Comparison of ENCODE assay signal across 26 cellular contexts in the genomic region with DNA sequence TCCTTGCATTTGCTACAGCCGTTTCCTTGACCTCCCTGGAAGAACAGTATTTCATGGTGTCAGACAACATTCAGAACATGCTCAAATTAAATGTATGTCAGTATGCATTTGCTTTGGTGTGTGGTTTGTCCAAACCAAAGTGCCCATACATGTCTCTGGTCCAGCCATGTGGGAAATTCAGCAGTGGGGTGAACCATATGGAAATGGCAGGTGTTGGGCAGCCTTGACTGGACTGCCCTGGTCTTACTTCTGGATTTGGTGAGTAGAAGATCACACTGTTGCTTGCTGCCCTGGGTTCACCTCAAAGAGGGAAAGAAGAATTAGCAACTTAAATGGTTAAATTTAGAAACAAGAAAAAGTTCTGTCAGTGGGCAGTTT.
DNase-seq lines count a peak whose midpoint lies in the region; ATAC-seq, FAIRE-seq and TF ChIP-seq lines count a peak whose summit lies in the region.
"Had no signal": no experiment of that assay in that cellular context is flagged by ENCODE, and none has a peak within 500 bp of the region (broad histone marks: within the 10 kb centered on the region; RNA-seq: fewer than 3 reads in every experiment).

No MANE protein-coding gene starts in this region.

- no peak for TF ChIP-seq EP300 in K562 (IDR thresholded peaks at IDR 0.05; ENCODE audit: low read length)

- H3K79me2 ChIP-seq in K562 (ENCODE audit: control insufficient read depth, insufficient read depth, low read length), result no peaks in the 10 kb centered on the region

- ATAC-seq in K562, result no peak; the same call in 2 of the 3 replicates
- ATAC-seq in GM19328 (IDR thresholded peaks at IDR 0.05; ENCODE audit: unreplicated experiment), result no peak
- ATAC-seq: heart right ventricle, Right ventricle myocardium inferior had no signal

- H3K9me3 ChIP-seq in K562 (replicated peaks; ENCODE audit: control insufficient read depth, insufficient read depth, low read depth, low read length), result no peaks in the 10 kb centered on the region
- H3K9me3 ChIP-seq in CD4-positive, alpha-beta memory T cell (ENCODE audit: control insufficient read depth in 1 of 2, low read length in 2 of 2), result no peaks in the 10 kb centered on the region
- H3K9me3 ChIP-seq: transverse colon had no signal

- no peaks in the 10 kb centered on the region for H4K20me1 ChIP-seq in K562 (replicated peaks; ENCODE audit: control insufficient read depth, insufficient read depth, low read length)

- BruUV-seq in K562 (replicated peaks; lab: Mats Ljungman, UMichigan), result no TSS peak

- H3K4me1 Mint-ChIP-seq in activated CD4-positive, alpha-beta memory T cell treated with anti-CD3 and anti-CD28 coated beads, Interleukin-2, amount 10 ng/mL, durations not matched to agents 7 days and 5 days, result peaks cover 24% of the 10 kb centered on the region
- H3K4me1 Mint-ChIP-seq in activated CD4-positive, alpha-beta memory T cell treated with anti-CD3 and anti-CD28 coated beads for 36 hours (ENCODE audit: low read depth), result peaks cover 10% of the 10 kb centered on the region
- peaks cover 7% of the 10 kb centered on the region for H3K4me1 Mint-ChIP-seq in type B pancreatic cell (ENCODE audit: unreplicated experiment)
- H3K4me1 Mint-ChIP-seq in CD4-positive, alpha-beta memory T cell, result peaks cover 8 to 9% (median 8%) of the 10 kb centered on the region in 4 donors

- H3K36me3 ChIP-seq in K562 (ENCODE audit: control insufficient read depth, insufficient read depth, low read length), result peaks cover 27% of the 10 kb centered on the region
- H3K36me3 ChIP-seq in CD4-positive, alpha-beta memory T cell (ENCODE audit: insufficient read depth, low read length), result peaks cover 8% of the 10 kb centered on the region
- H3K36me3 ChIP-seq: transverse colon had no signal

- H3K9me1 ChIP-seq in K562 (ENCODE audit: control insufficient read depth, insufficient read depth, low read length), result no peaks in the 10 kb centered on the region

- no peak for TF ChIP-seq POLR2A in K562 (conservative IDR thresholded peaks at IDR 0.05)

- in situ Hi-C loops in K562 (cut with MboI), result no loop called here

- no peak overlapping the region for H2AFZ ChIP-seq in K562 (ENCODE audit: low read depth, low read length)

- H3K4me3 Mint-ChIP-seq in activated CD4-positive, alpha-beta memory T cell treated with anti-CD3 and anti-CD28 coated beads, Interleukin-2, amount 10 ng/mL, durations not matched to agents 7 days and 5 days, result no peak overlapping the region
- no peak overlapping the region for H3K4me3 Mint-ChIP-seq in activated CD4-positive, alpha-beta memory T cell treated with anti-CD3 and anti-CD28 coated beads for 36 hours
- H3K4me3 Mint-ChIP-seq in type B pancreatic cell, result no peak overlapping the region
- H3K4me3 Mint-ChIP-seq in CD4-positive, alpha-beta memory T cell, result no peak overlapping the region

- peaks cover 34% of the 10 kb centered on the region for H3K36me3 Mint-ChIP-seq in activated CD4-positive, alpha-beta memory T cell treated with anti-CD3 and anti-CD28 coated beads, Interleukin-2, amount 10 ng/mL, durations not matched to agents 7 days and 5 days (ENCODE audit: low read depth)
- H3K36me3 Mint-ChIP-seq in activated CD4-positive, alpha-beta memory T cell treated with anti-CD3 and anti-CD28 coated beads for 36 hours, result peaks cover 19% of the 10 kb centered on the region
- H3K36me3 Mint-ChIP-seq in type B pancreatic cell, result peaks cover 9% of the 10 kb centered on the region
- H3K36me3 Mint-ChIP-seq in CD4-positive, alpha-beta memory T cell, result peaks cover 10 to 23% of the 10 kb centered on the region in 2 donors

- H3K9me3 Mint-ChIP-seq in activated CD4-positive, alpha-beta memory T cell treated with anti-CD3 and anti-CD28 coated beads, Interleukin-2, amount 10 ng/mL, durations not matched to agents 7 days and 5 days, result no peaks in the 10 kb centered on the region
- H3K9me3 Mint-ChIP-seq in activated CD4-positive, alpha-beta memory T cell treated with anti-CD3 and anti-CD28 coated beads for 36 hours, result peaks cover 1% of the 10 kb centered on the region
- no peaks in the 10 kb centered on the region for H3K9me3 Mint-ChIP-seq in type B pancreatic cell
- peaks cover 0 to 2% (median 0%) of the 10 kb centered on the region in 8 donors for H3K9me3 Mint-ChIP-seq in CD4-positive, alpha-beta memory T cell
- H3K9me3 Mint-ChIP-seq: activated B cell treated with CpG ODN at 0.5 μM for 24 hours had no signal

- H3K4me1 ChIP-seq in K562 (replicated peaks in 1 of 2; ENCODE audit: control insufficient read depth in 2 of 2, insufficient read depth in 2 of 2, low read length in 2 of 2), result peaks cover 4 to 11% of the 10 kb centered on the region in 2 experiments; a peak in 4 of 5 replicates
- H3K4me1 ChIP-seq in CD4-positive, alpha-beta memory T cell (ENCODE audit: insufficient read depth, low read length), result peaks cover 4% of the 10 kb centered on the region
- H3K4me1 ChIP-seq: transverse colon had no signal

- peak overlapping the region; percentile 52 for H3K27ac Mint-ChIP-seq in activated CD4-positive, alpha-beta memory T cell treated with anti-CD3 and anti-CD28 coated beads, Interleukin-2, amount 10 ng/mL, durations not matched to agents 7 days and 5 days
- H3K27ac Mint-ChIP-seq in activated CD4-positive, alpha-beta memory T cell treated with anti-CD3 and anti-CD28 coated beads for 36 hours, result no peak overlapping the region
- H3K27ac Mint-ChIP-seq in type B pancreatic cell, result peak overlapping the region; percentile 82
- no peak overlapping the region for H3K27ac Mint-ChIP-seq in CD4-positive, alpha-beta memory T cell

- TF ChIP-seq CTCF in K562 (IDR thresholded peaks at IDR 0.05 in 2 of 3, conservative IDR thresholded peaks at IDR 0.05 in 1 of 3; ENCODE audit: insufficient read depth in 2 of 3, low read depth in 1 of 3, low read length in 3 of 3) (no peak), type B pancreatic cell (conservative IDR thresholded peaks at IDR 0.05) (no peak)

- H3K27me3 ChIP-seq in K562 (ENCODE audit: control insufficient read depth in 2 of 2, insufficient read depth in 2 of 2, low read length in 2 of 2), result no peaks in the 10 kb centered on the region
- no peaks in the 10 kb centered on the region for H3K27me3 ChIP-seq in CD4-positive, alpha-beta memory T cell (ENCODE audit: insufficient read depth, low read length)
- H3K27me3 ChIP-seq: heart right ventricle, transverse colon had no signal

- H3K4me2 ChIP-seq in K562 (ENCODE audit: insufficient read depth, low read length), result no peak overlapping the region
- H3K4me2 ChIP-seq: KMS-11 had no signal

- no peak for DNase-seq in activated CD4-positive, alpha-beta memory T cell treated with anti-CD3 and anti-CD28 coated beads, Interleukin-2, amount 10 ng/mL, durations not matched to agents 7 days and 5 days
- no peak for DNase-seq in activated CD4-positive, alpha-beta memory T cell treated with anti-CD3 and anti-CD28 coated beads for 36 hours
- DNase-seq in NCI-H82 (lab: John Stamatoyannopoulos, UW) (peak; percentile 90), K562 (ENCODE audit: extremely low read depth in 1 of 4, low spot score in 3 of 4) (no peak), type B pancreatic cell (ENCODE audit: extremely low spot score, unreplicated experiment) (no peak), RKO (ENCODE audit: low spot score) (no peak)
- no peak for DNase-seq in CD4-positive, alpha-beta memory T cell
- DNase-seq: activated B cell treated with CpG ODN at 0.5 μM for 24 hours; activated gamma-delta T cell; amniotic stem cell; CD8-positive, alpha-beta memory T cell; DMS153; effector CD8-positive, alpha-beta T cell; heart right ventricle; left colon; NCI-H1436 treated with DMSO at 0.1 percent for 48 hours; NCI-H2171; NCI-H526 treated with DMSO at 0.1 percent for 48 hours; occipital lobe; T-helper 9 cell; transverse colon had no signal

- 44% methylated on average over 1 of the region's 1 CpG for WGBS in K562 (ENCODE audit: insufficient coverage, low coverage, missing lambda C conversion rate)

- H3K9ac ChIP-seq in K562 (ENCODE audit: insufficient read depth in 1 of 2, low read depth in 2 of 2, low read length in 2 of 2), result no peak overlapping the region
- H3K9ac ChIP-seq: KMS-11 had no signal

- intact Hi-C loops in activated CD4-positive, alpha-beta memory T cell treated with anti-CD3 and anti-CD28 coated beads for 36 hours (cut with micrococcal nuclease), result no loop called here
- intact Hi-C loops in K562 (cut with micrococcal nuclease), result no loop called here
- intact Hi-C loops in CD4-positive, alpha-beta memory T cell (cut with micrococcal nuclease), result no loop called here

- H3K27ac ChIP-seq in K562 (ENCODE audit: extremely low read depth, low read depth, low read length), result no peak overlapping the region
- no peak overlapping the region for H3K27ac ChIP-seq in CD4-positive, alpha-beta memory T cell (ENCODE audit: low read depth, low read length)
- H3K27ac ChIP-seq: 22Rv1, heart right ventricle, KMS-11, transverse colon had no signal

- no peak for FAIRE-seq in K562 (lab: Jason Lieb, UNC)
- FAIRE-seq: colon had no signal

- CTCF ChIA-PET in activated CD4-positive, alpha-beta memory T cell treated with anti-CD3 and anti-CD28 coated beads, Interleukin-2, amount 10 ng/mL, durations not matched to agents 7 days and 5 days (lab: Charles Lee), result interaction anchor here (1.2 to 1.5 kb wide), 3 partner anchors 22 to 280 kb away, joined by 3 read pairs; no protein-coding TSS in a partner anchor
- CTCF ChIA-PET in activated CD4-positive, alpha-beta memory T cell treated with anti-CD3 and anti-CD28 coated beads for 36 hours (lab: Charles Lee), result no interaction called here
- CTCF ChIA-PET in K562 (lab: Yijun Ruan, JAX; ENCODE audit: low intra/inter-chr PET ratio), result no interaction called here
- CTCF ChIA-PET in CD4-positive, alpha-beta memory T cell (lab: Charles Lee; ENCODE audit: partially characterized antibody), result interaction anchor here (0.9 kb wide), 1 partner anchor 152 kb away, joined by 3 read pairs; no protein-coding TSS in a partner anchor

- POLR2A ChIA-PET in activated CD4-positive, alpha-beta memory T cell treated with anti-CD3 and anti-CD28 coated beads, Interleukin-2, amount 10 ng/mL, durations not matched to agents 7 days and 5 days (lab: Charles Lee), result interaction anchor here (1.0 to 1.4 kb wide), 3 partner anchors 12 to 27 kb away, joined by 3 to 5 read pairs (median 3); no protein-coding TSS in a partner anchor
- POLR2A ChIA-PET in activated CD4-positive, alpha-beta memory T cell treated with anti-CD3 and anti-CD28 coated beads for 36 hours (lab: Charles Lee), result no interaction called here
- POLR2A ChIA-PET in K562 (lab: Yijun Ruan, JAX), result interaction anchor here (1.0 kb wide), 1 partner anchor 85 kb away, joined by 3 read pairs; the partner anchor contains the start of gene MSH2
- POLR2A ChIA-PET in CD4-positive, alpha-beta memory T cell (lab: Charles Lee; ENCODE audit: partially characterized antibody), result no interaction called here

- TF ChIP-seq RAD21 in K562 (CRISPR knock-in tag; conservative IDR thresholded peaks at IDR 0.05 in 1 of 2, IDR thresholded peaks at IDR 0.05 in 1 of 2), result no peak

- H3K27me3 Mint-ChIP-seq in activated CD4-positive, alpha-beta memory T cell treated with anti-CD3 and anti-CD28 coated beads, Interleukin-2, amount 10 ng/mL, durations not matched to agents 7 days and 5 days, result no peaks in the 10 kb centered on the region
- no peaks in the 10 kb centered on the region for H3K27me3 Mint-ChIP-seq in activated CD4-positive, alpha-beta memory T cell treated with anti-CD3 and anti-CD28 coated beads for 36 hours
- H3K27me3 Mint-ChIP-seq in type B pancreatic cell, result no peaks in the 10 kb centered on the region
- no peaks in the 10 kb centered on the region for H3K27me3 Mint-ChIP-seq in CD4-positive, alpha-beta memory T cell
- H3K27me3 Mint-ChIP-seq: activated B cell treated with CpG ODN at 0.5 μM for 24 hours; CD8-positive, alpha-beta memory T cell had no signal

- no peak overlapping the region for H3K4me3 ChIP-seq in K562
- no peak overlapping the region for H3K4me3 ChIP-seq in CD4-positive, alpha-beta memory T cell (ENCODE audit: low read length in 2 of 2)
- H3K4me3 ChIP-seq: heart right ventricle, transverse colon had no signal

Comparison
In these comparisons a context has a peak if more than half of its experiments do, and no peak if none do; other contexts are left out.
1. H3K27ac Mint-ChIP-seq: peak in activated CD4-positive, alpha-beta memory T cell treated with anti-CD3 and anti-CD28 coated beads, Interleukin-2, amount 10 ng/mL, durations not matched to agents 7 days and 5 days (single experiment) and type B pancreatic cell (single experiment); none in activated CD4-positive, alpha-beta memory T cell treated with anti-CD3 and anti-CD28 coated beads for 36 hours (single experiment) and CD4-positive, alpha-beta memory T cell (0 of 7).
2. CTCF ChIA-PET loops: an anchor here in activated CD4-positive, alpha-beta memory T cell treated with anti-CD3 and anti-CD28 coated beads, Interleukin-2, amount 10 ng/mL, durations not matched to agents 7 days and 5 days (1.2 to 1.5 kb wide) and CD4-positive, alpha-beta memory T cell (0.9 kb wide); none called in activated CD4-positive, alpha-beta memory T cell treated with anti-CD3 and anti-CD28 coated beads for 36 hours and K562.
3. POLR2A ChIA-PET loops: an anchor here in activated CD4-positive, alpha-beta memory T cell treated with anti-CD3 and anti-CD28 coated beads, Interleukin-2, amount 10 ng/mL, durations not matched to agents 7 days and 5 days (1.0 to 1.4 kb wide) and K562 (1.0 kb wide); none called in activated CD4-positive, alpha-beta memory T cell treated with anti-CD3 and anti-CD28 coated beads for 36 hours and CD4-positive, alpha-beta memory T cell.